8 cellular contexts compared by ENCODE assay signal in the genomic region with DNA sequence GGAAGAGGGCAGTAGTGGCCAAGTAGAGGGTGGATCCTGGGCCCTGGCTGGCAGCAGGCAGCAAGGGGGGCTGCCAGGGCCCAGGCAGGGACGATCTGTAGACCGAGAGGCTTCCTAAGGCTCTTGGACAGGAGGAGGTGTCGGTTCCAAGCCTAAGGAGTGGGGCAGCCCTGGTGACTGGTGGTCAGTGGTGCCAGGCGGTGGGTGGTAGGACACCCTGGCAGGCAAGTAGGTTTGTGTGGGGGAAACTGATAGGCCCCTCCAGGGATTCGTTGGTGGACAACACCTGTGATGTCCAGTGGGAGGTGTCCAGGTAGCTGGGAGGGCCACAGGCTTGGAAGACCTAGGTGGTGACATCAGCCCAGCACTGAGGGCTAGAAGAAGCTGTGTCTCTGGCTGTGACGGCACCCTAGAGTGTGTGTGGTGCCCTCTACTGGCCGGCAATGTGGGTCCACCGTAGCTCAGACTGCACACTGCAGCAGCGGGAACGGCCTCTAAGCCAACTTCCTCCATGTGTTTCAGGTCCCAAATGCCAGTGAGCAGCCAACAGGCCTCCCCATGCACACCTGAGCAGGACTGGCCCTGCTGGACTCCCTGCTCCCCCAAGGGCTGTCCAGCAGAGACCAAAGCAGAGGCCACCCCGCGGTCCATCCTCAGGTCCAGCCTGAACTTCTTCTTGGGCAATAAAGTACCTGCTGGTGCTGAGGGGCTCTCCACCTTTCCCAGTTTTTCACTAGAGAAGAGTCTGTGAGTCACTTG. TPM values are rescaled to one million over a fixed set of nuclear protein-coding genes. Genes with fewer than 3 reads are reported as not detected.
DNase-seq lines count a peak whose midpoint lies in the region; ATAC-seq and TF ChIP-seq lines count a peak whose summit lies in the region.

No MANE protein-coding gene starts in this region.

- H3K9me3 Mint-ChIP-seq in CD8-positive, alpha-beta memory T cell = no peaks in the 10 kb centered on the region
- peaks cover 5% of the 10 kb centered on the region for H3K9me3 Mint-ChIP-seq in activated naive CD4-positive, alpha-beta T cell treated with anti-CD3 and anti-CD28 coated beads for 36 hours

- H3K27me3 ChIP-seq in CD8-positive, alpha-beta memory T cell (ENCODE audit: insufficient read depth, low read length, poor library complexity, severe bottlenecking) = no peaks in the 10 kb centered on the region

- DNase-seq in CD8-positive, alpha-beta memory T cell = peak; percentile 31 to 70 (median 40)
- DNase-seq in SK-MEL-5 (ENCODE audit: low read depth, low spot score) = peak; percentile 87
- DNase-seq in activated naive CD4-positive, alpha-beta T cell treated with anti-CD3 and anti-CD28 coated beads for 36 hours = peak; percentile 80
- DNase-seq in Right ventricle myocardium superior = peak; percentile 74
- DNase-seq in retinal pigment epithelial cell (ENCODE audit: low read depth) = no peak

- H3K4me1 ChIP-seq in CD8-positive, alpha-beta memory T cell (ENCODE audit: insufficient read depth, low read length) = no peaks in the 10 kb centered on the region

- no peak overlapping the region for H3K4me3 ChIP-seq in CD8-positive, alpha-beta memory T cell (ENCODE audit: low read length)
- H3K4me3 ChIP-seq in retinal pigment epithelial cell (ENCODE audit: low read length) = no peak overlapping the region

- ATAC-seq in HG03565 (IDR thresholded peaks at IDR 0.05; ENCODE audit: unreplicated experiment) (peak; percentile 40), Right ventricle myocardium superior (ENCODE audit: poor library complexity) (peak; percentile 64), GM21423 (IDR thresholded peaks at IDR 0.05; ENCODE audit: unreplicated experiment) (no peak), GM19324 (IDR thresholded peaks at IDR 0.05; ENCODE audit: low FRiP score, unreplicated experiment) (no peak)

- peak; percentile 88 for TF ChIP-seq CTCF in retinal pigment epithelial cell (conservative IDR thresholded peaks at IDR 0.05; ENCODE audit: low read depth, low read length)

- intact Hi-C loops in activated naive CD4-positive, alpha-beta T cell treated with anti-CD3 and anti-CD28 coated beads for 36 hours (cut with micrococcal nuclease) = loop anchor here (1.0 kb wide), 1 partner anchor 63 kb away; no protein-coding TSS in a partner anchor
- intact Hi-C loops in Right ventricle myocardium superior (cut with DNase I) = no loop called here

- no peaks in the 10 kb centered on the region for H3K36me3 ChIP-seq in CD8-positive, alpha-beta memory T cell (ENCODE audit: insufficient read depth, low read length)

- H3K27ac ChIP-seq in CD8-positive, alpha-beta memory T cell (ENCODE audit: low read depth, low read length) = no peak overlapping the region

- no peak overlapping the region for H3K4me3 Mint-ChIP-seq in CD8-positive, alpha-beta memory T cell
- H3K4me3 Mint-ChIP-seq in activated naive CD4-positive, alpha-beta T cell treated with anti-CD3 and anti-CD28 coated beads for 36 hours = no peak overlapping the region

- no peaks in the 10 kb centered on the region for H3K4me1 Mint-ChIP-seq in CD8-positive, alpha-beta memory T cell
- no peaks in the 10 kb centered on the region for H3K4me1 Mint-ChIP-seq in activated naive CD4-positive, alpha-beta T cell treated with anti-CD3 and anti-CD28 coated beads for 36 hours (ENCODE audit: low read depth)

- in situ Hi-C loops in SK-MEL-5 (cut with HindIII; ENCODE audit: low pct_unique_long_range_greater_than_20kb, low sequenced_read_pairs) = no loop called here

- no peak overlapping the region for H3K27ac Mint-ChIP-seq in CD8-positive, alpha-beta memory T cell
- H3K27ac Mint-ChIP-seq in activated naive CD4-positive, alpha-beta T cell treated with anti-CD3 and anti-CD28 coated beads for 36 hours = no peak overlapping the region

- CTCF ChIA-PET in CD8-positive, alpha-beta memory T cell (lab: Charles Lee) = interaction anchor here (0.6 to 2.4 kb wide), 6 partner anchors 9 to 853 kb away, joined by 3 to 11 read pairs (median 3); a partner anchor contains a TSS
- CTCF ChIA-PET in activated naive CD4-positive, alpha-beta T cell treated with anti-CD3 and anti-CD28 coated beads for 36 hours (lab: Charles Lee) = interaction anchor here (0.5 to 3.2 kb wide), 17 partner anchors 9 to 680 kb away, joined by 3 to 26 read pairs (median 5); a partner anchor contains a TSS

- no peaks in the 10 kb centered on the region for H3K9me3 ChIP-seq in CD8-positive, alpha-beta memory T cell (ENCODE audit: low read length)

- POLR2A ChIA-PET in CD8-positive, alpha-beta memory T cell (lab: Charles Lee) = no interaction called here

- H3K36me3 Mint-ChIP-seq in CD8-positive, alpha-beta memory T cell = peaks cover 0 to 2% (median 0%) of the 10 kb centered on the region in 3 donors
- no peaks in the 10 kb centered on the region for H3K36me3 Mint-ChIP-seq in activated naive CD4-positive, alpha-beta T cell treated with anti-CD3 and anti-CD28 coated beads for 36 hours (ENCODE audit: low read depth)

- peaks cover 15 to 25% of the 10 kb centered on the region in 2 donors for H3K27me3 Mint-ChIP-seq in CD8-positive, alpha-beta memory T cell
- peaks cover 6% of the 10 kb centered on the region for H3K27me3 Mint-ChIP-seq in activated naive CD4-positive, alpha-beta T cell treated with anti-CD3 and anti-CD28 coated beads for 36 hours (ENCODE audit: low read depth)

RNA-seq across cellular contexts. Expression of a gene that starts 9.4 kb away (rescaled TPM):
- 10 to 100 TPM; 58.8 to 61.3 TPM for total RNA-seq in CD8-positive, alpha-beta memory T cell
- polyA plus RNA-seq in CD8-positive, alpha-beta memory T cell = 67.2 TPM
- total RNA-seq in SK-MEL-5 (2014; rRNA removed; shearing (Covaris generic)) = 94.8 and 103 TPM in 2 replicates
- polyA plus RNA-seq in SK-MEL-5 (2015; cell fraction: cytosol; rRNA removed) = 117 and 122 TPM in 2 replicates
- 88.2 and 98.0 TPM in 2 replicates for polyA plus RNA-seq in SK-MEL-5 (2015; cell fraction: nucleus; rRNA removed)
- total RNA-seq in activated naive CD4-positive, alpha-beta T cell treated with anti-CD3 and anti-CD28 coated beads for 36 hours = 10 to 100 TPM; 35.9 to 37.8 TPM
- total RNA-seq in Right ventricle myocardium superior = 78.0 TPM

RNA-seq across cellular contexts. Expression of a gene that starts 22.2 kb away (rescaled TPM):
- total RNA-seq in CD8-positive, alpha-beta memory T cell = under 1 TPM in 1 of 2 experiments, not detected in 1; 0.16 TPM
- polyA plus RNA-seq in CD8-positive, alpha-beta memory T cell = not detected
- 11.1 and 12.5 TPM in 2 replicates for total RNA-seq in SK-MEL-5 (2014; rRNA removed; shearing (Covaris generic))
- 12.0 and 20.3 TPM in 2 replicates for polyA plus RNA-seq in SK-MEL-5 (2015; cell fraction: cytosol; rRNA removed)
- 62.4 and 98.6 TPM in 2 replicates for polyA plus RNA-seq in SK-MEL-5 (2015; cell fraction: nucleus; rRNA removed)
- total RNA-seq in activated naive CD4-positive, alpha-beta T cell treated with anti-CD3 and anti-CD28 coated beads for 36 hours = under 1 TPM; 0.29 to 0.77 TPM
- 0.22 TPM for total RNA-seq in Right ventricle myocardium superior

RNA-seq across cellular contexts. Expression of a gene that starts 54.0 kb away (rescaled TPM):
- not detected for total RNA-seq in CD8-positive, alpha-beta memory T cell
- not detected for polyA plus RNA-seq in CD8-positive, alpha-beta memory T cell
- not detected in 2 replicates for total RNA-seq in SK-MEL-5 (2014; rRNA removed; shearing (Covaris generic))
- polyA plus RNA-seq in SK-MEL-5 (2015; cell fraction: cytosol; rRNA removed) = not detected in 2 replicates
- polyA plus RNA-seq in SK-MEL-5 (2015; cell fraction: nucleus; rRNA removed) = not detected in 2 replicates
- not detected for total RNA-seq in activated naive CD4-positive, alpha-beta T cell treated with anti-CD3 and anti-CD28 coated beads for 36 hours
- total RNA-seq in Right ventricle myocardium superior = not detected

Comparison
In these comparisons a context has a peak if more than half of its experiments do, and no peak if none do; other contexts are left out.
1. ATAC-seq: peak in HG03565 (single experiment) and Right ventricle myocardium superior (single experiment); none in GM21423 (single experiment) and GM19324 (single experiment).